Comparison of ENCODE assay signal across 13 cellular contexts in the genomic region with DNA sequence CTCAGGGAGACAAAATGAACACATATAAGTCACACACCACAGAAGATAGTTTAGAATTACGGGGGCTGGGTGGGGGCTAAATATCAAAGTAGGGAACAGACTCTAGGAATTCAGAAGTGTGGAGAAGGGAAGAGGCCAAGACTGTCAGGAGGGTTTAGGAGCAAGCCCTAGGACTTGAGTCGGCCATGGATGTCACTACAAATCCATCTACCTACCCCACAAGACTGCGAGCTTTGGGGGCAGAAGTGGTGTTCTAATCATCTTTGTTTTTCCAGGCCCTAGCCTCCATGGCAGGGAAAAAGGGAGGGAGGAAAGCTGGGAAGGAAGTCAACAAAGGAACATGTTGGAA.
"Had no signal": no experiment of that assay in that cellular context is flagged by ENCODE, and none has a peak within 500 bp of the region (broad histone marks: within the 10 kb centered on the region; RNA-seq: fewer than 3 reads in every experiment).

No MANE protein-coding gene starts in this region.

- H3K9me3 ChIP-seq: adrenal gland, colonic mucosa, gastroesophageal sphincter, spleen, suprapubic skin, upper lobe of left lung had no signal

- H3K4me3 ChIP-seq: adrenal gland, colonic mucosa, gastroesophageal sphincter, spleen, suprapubic skin, upper lobe of left lung had no signal

- DNase-seq: adrenal gland; central memory CD4-positive, alpha-beta T cell; colonic mucosa; islet precursor cell; natural killer cell; spleen; T-cell; T-helper 9 cell had no signal

- H3K27ac ChIP-seq: adrenal gland, colonic mucosa, gastroesophageal sphincter, spleen, suprapubic skin, upper lobe of left lung had no signal

- H3K4me1 ChIP-seq: adrenal gland, colonic mucosa, suprapubic skin had no signal

- ATAC-seq: activated CD4-positive, CD25-positive, alpha-beta regulatory T cell treated with anti-CD3 and anti-CD28 coated beads, Interleukin-2, amount 50 U/mL, for 24 hours; activated T-helper 17 cell treated with anti-CD3 and anti-CD28 coated beads, Interleukin-2, amount 50 U/mL, for 72 hours; gastroesophageal sphincter; natural killer cell; T-cell had no signal

- H3K27me3 ChIP-seq: adrenal gland, colonic mucosa, gastroesophageal sphincter, spleen, suprapubic skin, upper lobe of left lung had no signal

- H3K36me3 ChIP-seq: adrenal gland, colonic mucosa, gastroesophageal sphincter, spleen, suprapubic skin, upper lobe of left lung had no signal
